Comparison of ENCODE assay signal across 9 cellular contexts in genomic region chr19:15555759-15556633, GRCh38. TPM values are rescaled to one million over a fixed set of nuclear protein-coding genes. Genes with fewer than 3 reads are reported as not detected.
DNase-seq lines count a peak whose midpoint lies in the region; ATAC-seq and TF ChIP-seq lines count a peak whose summit lies in the region.
"Had no signal": no experiment of that assay in that cellular context is flagged by ENCODE, and none has a peak within 500 bp of the region (broad histone marks: within the 10 kb centered on the region; RNA-seq: fewer than 3 reads in every experiment).

No MANE protein-coding gene starts in this region.

- H3K27ac ChIP-seq in endodermal cell (ENCODE audit: low read depth, low read length) (no peak overlapping the region), mesendoderm (ENCODE audit: low read depth, low read length) (no peak overlapping the region)

- H3K4me3 Mint-ChIP-seq in endodermal cell = no peak overlapping the region

- no peak overlapping the region for H2BK5ac ChIP-seq in mesendoderm (ENCODE audit: low read length)

- H3K9ac ChIP-seq in endodermal cell (ENCODE audit: extremely low read depth, low read length, poor library complexity, severe bottlenecking) (no peak overlapping the region), mesendoderm (ENCODE audit: low read length) (no peak overlapping the region)

- TF ChIP-seq CTCF in endodermal cell (conservative IDR thresholded peaks at IDR 0.05) = peak; percentile 66

- no peak overlapping the region for H3K4me3 ChIP-seq in endodermal cell (ENCODE audit: low read length)
- H3K4me3 ChIP-seq in mesendoderm (ENCODE audit: low read length) = no peak overlapping the region

- H3K79me1 ChIP-seq in mesendoderm (ENCODE audit: low read length) = no peaks in the 10 kb centered on the region

- H3K18ac ChIP-seq in mesendoderm (ENCODE audit: low read length) = no peak overlapping the region

- H3K9me3 ChIP-seq in endodermal cell (ENCODE audit: control insufficient read depth, low read length) = peaks cover 7% of the 10 kb centered on the region

- no peak overlapping the region for H3K4ac ChIP-seq in mesendoderm (ENCODE audit: low read depth, low read length)

- H3K4me1 ChIP-seq in endodermal cell (ENCODE audit: control insufficient read depth, insufficient read depth, low read length) (no peaks in the 10 kb centered on the region), mesendoderm (ENCODE audit: control insufficient read depth, low read depth, low read length) (no peaks in the 10 kb centered on the region)

- no peaks in the 10 kb centered on the region for H3K36me3 Mint-ChIP-seq in endodermal cell (ENCODE audit: low read depth)

- DNase-seq in C1 segment of cervical spinal cord (lab: John Stamatoyannopoulos, UW) (peak in 12 of 14 donors; percentile 16 to 61 (median 42)), HUDEP-2 (lab: John Stamatoyannopoulos, UW; ENCODE audit: unreplicated experiment in 76 of 76) (peak in 75 of 76 experiments; percentile 50 to 99 (median 94)), NOMO-1 treated with dmso at 0.1 percent for 144 hours (lab: John Stamatoyannopoulos, UW; ENCODE audit: unreplicated experiment) (peak; percentile 90), endodermal cell (peak; percentile 99), mesendoderm (peak; percentile 97)
- peak; percentile 89 to 94 for DNase-seq in activated CD8-positive, alpha-beta memory T cell treated with anti-CD3 and anti-CD28 coated beads for 4 hours (ENCODE audit: low read depth in 2 of 2)
- DNase-seq in stimulated activated CD8-positive, alpha-beta memory T cell treated with anti-CD3 and anti-CD28 coated beads, Interleukin-12 subunit alpha, Interleukin-12 subunit beta, amount 100 ng/mL, for 4 hours (ENCODE audit: low read depth) = peak; percentile 91

- WGBS in endodermal cell (ENCODE audit: insufficient coverage in 1 of 2, insufficient read length in 1 of 2), 2 experiments = 20% methylated on average over 14 to 49 of the region's 49 CpGs
- WGBS in mesendoderm (ENCODE audit: extremely low coverage, insufficient coverage, low lambda C conversion rate) = no CpG with 5 or more reads among the region's 49 CpGs

- no peak overlapping the region for H2BK120ac ChIP-seq in mesendoderm (ENCODE audit: low read depth, low read length)

- H3K27me3 Mint-ChIP-seq in endodermal cell (ENCODE audit: insufficient read depth) = peaks cover 6% of the 10 kb centered on the region

- no peak overlapping the region for H3K23ac ChIP-seq in mesendoderm (ENCODE audit: low read length)

- ATAC-seq in GM19452 (IDR thresholded peaks at IDR 0.05; ENCODE audit: unreplicated experiment) = peak; percentile 55

- no peak overlapping the region for H3K27ac Mint-ChIP-seq in endodermal cell

- H2AK5ac ChIP-seq in mesendoderm (ENCODE audit: low read length) = no peak overlapping the region

- no peak overlapping the region for H4K8ac ChIP-seq in mesendoderm (ENCODE audit: low read depth, low read length)

- H3K4me2 ChIP-seq in mesendoderm (ENCODE audit: low read length) = peak overlapping the region; percentile 6

- no peaks in the 10 kb centered on the region for H3K4me1 Mint-ChIP-seq in endodermal cell

- peak overlapping the region; percentile 1 for H3K56ac ChIP-seq in mesendoderm (ENCODE audit: low read length)

- no peak overlapping the region for H4K5ac ChIP-seq in mesendoderm (ENCODE audit: low read length)

- H3K36me3 ChIP-seq in endodermal cell (ENCODE audit: control insufficient read depth, insufficient read depth, low read length) (no peaks in the 10 kb centered on the region), mesendoderm (ENCODE audit: control insufficient read depth, insufficient read depth, low read length) (no peaks in the 10 kb centered on the region)

- H3K9me3 Mint-ChIP-seq in endodermal cell = peaks cover 29% of the 10 kb centered on the region

- H3K79me2 ChIP-seq in mesendoderm (ENCODE audit: control insufficient read depth, insufficient read depth, low read length) = no peaks in the 10 kb centered on the region

- H3K27me3 ChIP-seq in endodermal cell (ENCODE audit: control insufficient read depth, insufficient read depth, low read length, poor library complexity, severe bottlenecking) = no peaks in the 10 kb centered on the region
- no peaks in the 10 kb centered on the region for H3K27me3 ChIP-seq in mesendoderm (ENCODE audit: insufficient read depth, low read length, poor library complexity)

- H2BK15ac ChIP-seq in mesendoderm (replicated peaks; ENCODE audit: low read depth) = no peak overlapping the region

RNA-seq across cellular contexts. Expression of gene CYP4F22, which starts 47.7 kb away (rescaled TPM):
- not detected for total RNA-seq in endodermal cell
- not detected for polyA plus RNA-seq in endodermal cell (2013, experiment 1 of 2)
- not detected for polyA plus RNA-seq in endodermal cell (2013, experiment 2 of 2)
- polyA plus RNA-seq in mesendoderm (2013, experiment 1 of 2) = 0.10 TPM
- polyA plus RNA-seq in mesendoderm (2013, experiment 2 of 2) = 0.11 TPM

RNA-seq across cellular contexts. Expression of gene CYP4F8, which starts 59.0 kb away (rescaled TPM):
- total RNA-seq in endodermal cell = not detected
- polyA plus RNA-seq in endodermal cell (2013, experiment 1 of 2) = not detected
- not detected for polyA plus RNA-seq in endodermal cell (2013, experiment 2 of 2)
- polyA plus RNA-seq in mesendoderm (2013, experiment 1 of 2) = not detected
- not detected for polyA plus RNA-seq in mesendoderm (2013, experiment 2 of 2)
- total RNA-seq: activated CD8-positive, alpha-beta memory T cell treated with anti-CD3 and anti-CD28 coated beads for 36 hours had no signal

Comparison
In these comparisons a context has a peak if more than half of its experiments do, and no peak if none do; other contexts are left out.
1. DNase-seq: peak in every context shown above with its lines; median percentile 99 in endodermal cell; 97 in mesendoderm; 94 in HUDEP-2; 92 in activated CD8-positive, alpha-beta memory T cell treated with anti-CD3 and anti-CD28 coated beads for 4 hours; 91 in stimulated activated CD8-positive, alpha-beta memory T cell treated with anti-CD3 and anti-CD28 coated beads, Interleukin-12 subunit alpha, Interleukin-12 subunit beta, amount 100 ng/mL, for 4 hours; 90 in NOMO-1 treated with dmso at 0.1 percent for 144 hours; 42 in C1 segment of cervical spinal cord.